14 cellular contexts compared by ENCODE assay signal in genomic region chr6:33206027-33206863, GRCh38. TPM values are rescaled to one million over a fixed set of nuclear protein-coding genes. Genes with fewer than 3 reads are reported as not detected.
DNase-seq lines count a peak whose midpoint lies in the region; ATAC-seq and TF ChIP-seq lines count a peak whose summit lies in the region.
"Had no signal": no experiment of that assay in that cellular context is flagged by ENCODE, and none has a peak within 500 bp of the region (broad histone marks: within the 10 kb centered on the region; RNA-seq: fewer than 3 reads in every experiment).

No MANE protein-coding gene starts in this region.

- H3K27me3 ChIP-seq in endodermal cell (ENCODE audit: control insufficient read depth, insufficient read depth, low read length, poor library complexity, severe bottlenecking): no peaks in the 10 kb centered on the region
- H3K27me3 ChIP-seq: ovary, Peyer's patch, upper lobe of right lung had no signal

- 88% methylated on average over 3 of the region's 3 CpGs; no CpG with 5 or more reads in 1 of the 2 experiments for WGBS in endodermal cell (ENCODE audit: insufficient coverage in 1 of 2, insufficient read length in 1 of 2), 2 experiments

- H3K4me1 ChIP-seq in endodermal cell (ENCODE audit: control insufficient read depth, insufficient read depth, low read length): peaks cover 11% of the 10 kb centered on the region

- H3K4me3 Mint-ChIP-seq in activated CD4-positive, alpha-beta T cell treated with anti-CD3 and anti-CD28 coated beads for 36 hours: peak overlapping the region; percentile 77
- peak overlapping the region; percentile 82 for H3K4me3 Mint-ChIP-seq in endodermal cell

- no peaks in the 10 kb centered on the region for H3K9me3 Mint-ChIP-seq in activated CD4-positive, alpha-beta T cell treated with anti-CD3 and anti-CD28 coated beads for 36 hours (ENCODE audit: low read depth)
- H3K9me3 Mint-ChIP-seq in endodermal cell: no peaks in the 10 kb centered on the region

- H3K9ac ChIP-seq in endodermal cell (ENCODE audit: extremely low read depth, low read length, poor library complexity, severe bottlenecking): no peak overlapping the region

- no peak overlapping the region for H3K4me3 ChIP-seq in endodermal cell (ENCODE audit: low read length)
- H3K4me3 ChIP-seq: ovary, upper lobe of right lung had no signal

- peak overlapping the region; percentile 89 for H3K27ac ChIP-seq in endodermal cell (ENCODE audit: low read depth, low read length)
- H3K27ac ChIP-seq: ovary, upper lobe of right lung had no signal

- intact Hi-C loops in activated CD4-positive, alpha-beta T cell treated with anti-CD3 and anti-CD28 coated beads for 36 hours (cut with DNase I, micrococcal nuclease): loop anchor here (5.0 to 10.0 kb wide), 7 partner anchors 209 to 1541 kb away; partner anchors contain the start of genes C6orf47 (in 1 of the 2), CLIC1 (in 1 of the 2), CSNK2B (in 1 of the 2) and CUTA (in 1 of the 2)

- no peaks in the 10 kb centered on the region for H3K27me3 Mint-ChIP-seq in activated CD4-positive, alpha-beta T cell treated with anti-CD3 and anti-CD28 coated beads for 36 hours
- H3K27me3 Mint-ChIP-seq in endodermal cell (ENCODE audit: insufficient read depth): peaks cover 23% of the 10 kb centered on the region

- peaks cover 43% of the 10 kb centered on the region for H3K36me3 ChIP-seq in endodermal cell (ENCODE audit: control insufficient read depth, insufficient read depth, low read length)
- H3K36me3 ChIP-seq: ovary had no signal

- peak; percentile 33 for DNase-seq in activated CD4-positive, alpha-beta T cell treated with anti-CD3 and anti-CD28 coated beads for 36 hours
- no peak for DNase-seq in activated CD4-positive, alpha-beta T cell treated with anti-CD3 and anti-CD28 coated beads for 1 hour
- peak; percentile 27 for DNase-seq in RPMI7951 (ENCODE audit: low read depth)
- no peak for DNase-seq in endodermal cell
- peak; percentile 26 for DNase-seq in retina
- no peak for DNase-seq in NOMO-1 (lab: John Stamatoyannopoulos, UW; ENCODE audit: unreplicated experiment in 2 of 2)
- no peak for DNase-seq in DMS114 treated with DMSO at 0.1 percent for 48 hours (lab: John Stamatoyannopoulos, UW; ENCODE audit: unreplicated experiment)
- DNase-seq: AML-193, cortex of kidney, MM.1S, Peyer's patch, upper lobe of right lung had no signal

- H3K9me3 ChIP-seq in endodermal cell (ENCODE audit: control insufficient read depth, low read length): no peaks in the 10 kb centered on the region
- H3K9me3 ChIP-seq: ovary, Peyer's patch, upper lobe of right lung had no signal

- H3K4me1 Mint-ChIP-seq in activated CD4-positive, alpha-beta T cell treated with anti-CD3 and anti-CD28 coated beads for 36 hours: peaks cover 65% of the 10 kb centered on the region
- H3K4me1 Mint-ChIP-seq in endodermal cell: peaks cover 30% of the 10 kb centered on the region

- POLR2A ChIA-PET in activated CD4-positive, alpha-beta T cell treated with anti-CD3 and anti-CD28 coated beads for 36 hours (lab: Charles Lee): interaction anchor here (0.6 to 2.4 kb wide), 4 partner anchors 43 to 364 kb away, joined by 3 to 19 read pairs (median 3); no protein-coding TSS in a partner anchor

- no peak for ATAC-seq in activated CD4-positive, alpha-beta T cell treated with anti-CD3 and anti-CD28 coated beads for 36 hours
- ATAC-seq in HG02870 (IDR thresholded peaks at IDR 0.05; ENCODE audit: unreplicated experiment): no peak
- ATAC-seq: upper lobe of right lung had no signal

- H3K27ac Mint-ChIP-seq in activated CD4-positive, alpha-beta T cell treated with anti-CD3 and anti-CD28 coated beads for 36 hours: peak overlapping the region; percentile 96
- H3K27ac Mint-ChIP-seq in endodermal cell: peak overlapping the region; percentile 52

- H3K36me3 Mint-ChIP-seq in activated CD4-positive, alpha-beta T cell treated with anti-CD3 and anti-CD28 coated beads for 36 hours (ENCODE audit: low read depth): peaks cover 48% of the 10 kb centered on the region
- peaks cover 41% of the 10 kb centered on the region for H3K36me3 Mint-ChIP-seq in endodermal cell (ENCODE audit: low read depth)

- CTCF ChIA-PET in activated CD4-positive, alpha-beta T cell treated with anti-CD3 and anti-CD28 coated beads for 36 hours (lab: Charles Lee): interaction anchor here (0.6 kb wide), 1 partner anchor 56 kb away, joined by 3 read pairs; no protein-coding TSS in a partner anchor

- no peak for TF ChIP-seq CTCF in endodermal cell (conservative IDR thresholded peaks at IDR 0.05)

RNA-seq across cellular contexts. Expression of gene HSD17B8, which starts 1.8 kb away (rescaled TPM):
- total RNA-seq in activated CD4-positive, alpha-beta T cell treated with anti-CD3 and anti-CD28 coated beads for 36 hours: 10 to 100 TPM; 23.4 to 33.2 TPM
- 3.2 and 3.4 TPM in 2 replicates for total RNA-seq in RPMI7951 (2014; rRNA removed; shearing (Covaris generic))
- total RNA-seq in endodermal cell: 1 to 10 TPM; 5.7 to 6.8 TPM
- 13.2 TPM for polyA plus RNA-seq in endodermal cell (2013, experiment 1 of 2)
- polyA plus RNA-seq in endodermal cell (2013, experiment 2 of 2): 12.2 TPM

RNA-seq across cellular contexts. Expression of gene RING1, which starts 2.1 kb away (rescaled TPM):
- 10 to 100 TPM; 28.3 to 39.3 TPM for total RNA-seq in activated CD4-positive, alpha-beta T cell treated with anti-CD3 and anti-CD28 coated beads for 36 hours
- 26.6 and 30.0 TPM in 2 replicates for total RNA-seq in RPMI7951 (2014; rRNA removed; shearing (Covaris generic))
- 10 to 100 TPM; 31.0 to 31.8 TPM for total RNA-seq in endodermal cell
- polyA plus RNA-seq in endodermal cell (2013, experiment 1 of 2): 65.4 TPM
- 55.9 TPM for polyA plus RNA-seq in endodermal cell (2013, experiment 2 of 2)

RNA-seq across cellular contexts. Expression of gene SLC39A7, which starts 5.6 kb away (rescaled TPM):
- total RNA-seq in activated CD4-positive, alpha-beta T cell treated with anti-CD3 and anti-CD28 coated beads for 36 hours: 10 to 100 TPM; 33.0 to 41.8 TPM
- total RNA-seq in RPMI7951 (2014; rRNA removed; shearing (Covaris generic)): 58.0 and 77.2 TPM in 2 replicates
- total RNA-seq in endodermal cell: 100 to 1,000 TPM; 123 to 163 TPM
- 107 TPM for polyA plus RNA-seq in endodermal cell (2013, experiment 1 of 2)
- 105 TPM for polyA plus RNA-seq in endodermal cell (2013, experiment 2 of 2)

RNA-seq across cellular contexts. Expression of gene RXRB, which starts 5.8 kb away (rescaled TPM):
- total RNA-seq in activated CD4-positive, alpha-beta T cell treated with anti-CD3 and anti-CD28 coated beads for 36 hours: 10 to 100 TPM; 41.0 to 45.4 TPM
- 14.4 and 15.4 TPM in 2 replicates for total RNA-seq in RPMI7951 (2014; rRNA removed; shearing (Covaris generic))
- total RNA-seq in endodermal cell: 10 to 100 TPM; 24.8 to 27.2 TPM
- 46.3 TPM for polyA plus RNA-seq in endodermal cell (2013, experiment 1 of 2)
- 38.0 TPM for polyA plus RNA-seq in endodermal cell (2013, experiment 2 of 2)

RNA-seq across cellular contexts. Expression of gene COL11A2, which starts 14.0 kb away (rescaled TPM):
- 1 to 10 TPM; 1.9 to 2.0 TPM for total RNA-seq in activated CD4-positive, alpha-beta T cell treated with anti-CD3 and anti-CD28 coated beads for 36 hours
- 0.12 TPM in 1 of 2 replicates, not detected in the other for total RNA-seq in RPMI7951 (2014; rRNA removed; shearing (Covaris generic))
- 1 to 10 TPM; 1.3 to 2.8 TPM for total RNA-seq in endodermal cell
- 17.6 TPM for polyA plus RNA-seq in endodermal cell (2013, experiment 1 of 2)
- polyA plus RNA-seq in endodermal cell (2013, experiment 2 of 2): 13.1 TPM

Comparison
In these comparisons a context has a peak if more than half of its experiments do, and no peak if none do; other contexts are left out.
1. DNase-seq: peak in activated CD4-positive, alpha-beta T cell treated with anti-CD3 and anti-CD28 coated beads for 36 hours (single experiment), RPMI7951 (single experiment) and retina (single experiment); none in activated CD4-positive, alpha-beta T cell treated with anti-CD3 and anti-CD28 coated beads for 1 hour (single experiment), endodermal cell (single experiment), NOMO-1 (0 of 2) and DMS114 treated with DMSO at 0.1 percent for 48 hours (single experiment).